ENCODE assay signal across 20 cellular contexts in the genomic region with DNA sequence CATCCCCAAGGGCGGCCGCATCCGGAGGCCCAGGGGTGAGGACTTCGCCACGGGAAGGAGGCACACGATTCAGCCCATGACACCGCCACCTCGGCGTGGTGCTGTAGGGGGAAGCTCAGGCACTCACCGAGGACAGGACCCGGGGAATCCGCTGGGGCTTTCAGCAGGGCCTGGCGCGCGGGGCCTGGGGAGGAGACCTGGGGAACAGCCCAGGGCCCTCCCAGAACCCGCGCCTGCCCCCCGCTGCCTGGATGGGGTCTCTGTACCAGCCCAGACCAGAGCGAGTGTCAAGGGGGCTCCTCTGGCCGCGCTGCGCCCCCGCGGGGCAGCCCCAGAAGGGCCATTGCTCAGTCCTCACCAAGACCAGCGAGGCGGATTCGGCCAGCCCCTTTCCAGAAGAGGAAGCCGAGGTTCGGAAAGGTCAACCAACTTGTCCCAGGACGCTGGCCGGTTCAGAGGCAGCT. TPM values are rescaled to one million over a fixed set of nuclear protein-coding genes. Genes with fewer than 3 reads are reported as not detected.
A peak's percentile ranks its signal among the peaks of the same experiment; 100 is the strongest.
DNase-seq lines count a peak whose midpoint lies in the region; ATAC-seq, FAIRE-seq and TF ChIP-seq lines count a peak whose summit lies in the region.
"Had no signal": no experiment of that assay in that cellular context is flagged by ENCODE, and none has a peak within 500 bp of the region (broad histone marks: within the 10 kb centered on the region; RNA-seq: fewer than 3 reads in every experiment).

No MANE protein-coding gene starts in this region.

- no peak for TF ChIP-seq CTCF in heart left ventricle (IDR thresholded peaks at IDR 0.05)
- TF ChIP-seq CTCF in esophagus muscularis mucosa (IDR thresholded peaks at IDR 0.05) = no peak
- no peak for TF ChIP-seq CTCF in type B pancreatic cell (conservative IDR thresholded peaks at IDR 0.05)
- no peak for TF ChIP-seq CTCF in tibial nerve (IDR thresholded peaks at IDR 0.05)

- intact Hi-C loops in heart left ventricle (cut with DNase I) (no loop called here), Right ventricle myocardium superior (cut with DNase I) (no loop called here), esophagus muscularis mucosa (cut with DNase I) (no loop called here)

- H3K4me1 ChIP-seq in heart left ventricle (peaks cover 0 to 21% (median 0%) of the 10 kb centered on the region in 12 donors), esophagus muscularis mucosa (peaks cover 0 to 16% (median 11%) of the 10 kb centered on the region in 4 donors), mesendoderm (ENCODE audit: control insufficient read depth, low read depth, low read length) (peaks cover 5% of the 10 kb centered on the region), small intestine (ENCODE audit: control insufficient read depth in 2 of 2, insufficient read depth in 1 of 2, low read depth in 1 of 2, low read length in 1 of 2) (no peaks in the 10 kb centered on the region), tibial nerve (peaks cover 0 to 7% (median 0%) of the 10 kb centered on the region in 4 donors)
- H3K4me1 ChIP-seq: BLaER1 had no signal

- 36 to 68% (median 49%) methylated on average over 14 to 31 of the region's 31 CpGs for WGBS in heart left ventricle, 4 donors
- WGBS in esophagus muscularis mucosa = 74% methylated on average over 18 of the region's 31 CpGs
- WGBS in mesendoderm (ENCODE audit: extremely low coverage, insufficient coverage, low lambda C conversion rate) = no CpG with 5 or more reads among the region's 31 CpGs
- WGBS in small intestine, 3 donors = 35 to 43% (median 40%) methylated on average over 24 to 31 of the region's 31 CpGs
- WGBS in tibial nerve, 2 donors = 35 to 52% methylated on average over 8 to 25 of the region's 31 CpGs

- no peak overlapping the region for H3K23ac ChIP-seq in mesendoderm (ENCODE audit: low read length)

- TF ChIP-seq POLR2A in heart left ventricle (IDR thresholded peaks at IDR 0.05) (no peak), esophagus muscularis mucosa (IDR thresholded peaks at IDR 0.05; ENCODE audit: low read depth) (no peak), tibial nerve (IDR thresholded peaks at IDR 0.05) (no peak)

- H3K79me2 ChIP-seq in mesendoderm (ENCODE audit: control insufficient read depth, insufficient read depth, low read length) = peaks cover 2% of the 10 kb centered on the region

- CTCF ChIA-PET in activated CD4-positive, alpha-beta memory T cell treated with anti-CD3 and anti-CD28 coated beads, Interleukin-2, amount 10 ng/mL, durations not matched to agents 7 days and 5 days (lab: Charles Lee) = no interaction called here

- H3K9me3 Mint-ChIP-seq in type B pancreatic cell = peaks cover 6% of the 10 kb centered on the region
- no peaks in the 10 kb centered on the region for H3K9me3 Mint-ChIP-seq in activated CD4-positive, alpha-beta memory T cell treated with anti-CD3 and anti-CD28 coated beads, Interleukin-2, amount 10 ng/mL, durations not matched to agents 7 days and 5 days

- no peak overlapping the region for H2BK15ac ChIP-seq in mesendoderm (replicated peaks; ENCODE audit: low read depth)

- peak overlapping the region; percentile 14 for H3K4me2 ChIP-seq in mesendoderm (ENCODE audit: low read length)
- H3K4me2 ChIP-seq: BLaER1 had no signal

- no peak for DNase-seq in heart left ventricle
- no peak for DNase-seq in Right ventricle myocardium superior
- no peak for DNase-seq in esophagus muscularis mucosa (ENCODE audit: extremely low spot score)
- DNase-seq in mesendoderm = peak; percentile 79
- DNase-seq in type B pancreatic cell (ENCODE audit: extremely low spot score, unreplicated experiment) = peak; percentile 69
- no peak for DNase-seq in small intestine
- DNase-seq in activated CD4-positive, alpha-beta memory T cell treated with anti-CD3 and anti-CD28 coated beads, Interleukin-2, amount 10 ng/mL, durations not matched to agents 7 days and 5 days = no peak
- no peak for DNase-seq in tibial nerve (ENCODE audit: low spot score in 2 of 2)
- DNase-seq: 8988T; activated effector memory CD4-positive, alpha-beta T cell treated with Interleukin-2 at 50 U/mL for 16 hours; caudate nucleus; KBM-7; NCI-H2081 treated with DMSO at 0.1 percent for 48 hours; SHP77; stimulated activated CD4-positive, alpha-beta T cell treated with anti-CD3 and anti-CD28 coated beads, Interleukin-4, amount 100 ng/mL, for 4 hours; stimulated activated CD8-positive, alpha-beta memory T cell treated with anti-CD3 and anti-CD28 coated beads, Interleukin-4, amount 100 ng/mL, for 48 hours had no signal

- H3K27ac ChIP-seq in heart left ventricle (peak overlapping the region in 2 of 12 donors; percentile 20 to 34), esophagus muscularis mucosa (replicated peaks in 1 of 4) (peak overlapping the region in 1 of 4 donors; percentile 48), mesendoderm (ENCODE audit: low read depth, low read length) (no peak overlapping the region), small intestine (ENCODE audit: low read depth in 1 of 2, low read length in 1 of 2) (no peak overlapping the region), tibial nerve (no peak overlapping the region)
- H3K27ac ChIP-seq: BLaER1, HL-60 had no signal

- no peak overlapping the region for H4K5ac ChIP-seq in mesendoderm (ENCODE audit: low read length)

- peaks cover 0 to 5% (median 0%) of the 10 kb centered on the region in 12 donors for H3K9me3 ChIP-seq in heart left ventricle
- no peaks in the 10 kb centered on the region for H3K9me3 ChIP-seq in esophagus muscularis mucosa
- H3K9me3 ChIP-seq in small intestine (ENCODE audit: control insufficient read depth, low read depth) = no peaks in the 10 kb centered on the region
- H3K9me3 ChIP-seq in tibial nerve = peaks cover 0 to 6% (median 0%) of the 10 kb centered on the region in 4 donors

- H3K27me3 Mint-ChIP-seq in type B pancreatic cell = peaks cover 48% of the 10 kb centered on the region
- H3K27me3 Mint-ChIP-seq in activated CD4-positive, alpha-beta memory T cell treated with anti-CD3 and anti-CD28 coated beads, Interleukin-2, amount 10 ng/mL, durations not matched to agents 7 days and 5 days = peaks cover 22% of the 10 kb centered on the region

- H3K18ac ChIP-seq in mesendoderm (ENCODE audit: low read length) = peak overlapping the region; percentile 94

- no peak overlapping the region for H4K8ac ChIP-seq in mesendoderm (ENCODE audit: low read depth, low read length)

- H3K4me3 Mint-ChIP-seq in type B pancreatic cell = peak overlapping the region; percentile 69
- no peak overlapping the region for H3K4me3 Mint-ChIP-seq in activated CD4-positive, alpha-beta memory T cell treated with anti-CD3 and anti-CD28 coated beads, Interleukin-2, amount 10 ng/mL, durations not matched to agents 7 days and 5 days

- H2AK5ac ChIP-seq in mesendoderm (ENCODE audit: low read length) = no peak overlapping the region

- H3K9ac ChIP-seq in mesendoderm (ENCODE audit: low read length) = peak overlapping the region; percentile 66
- H3K9ac ChIP-seq: BLaER1 had no signal

- H3K4me1 Mint-ChIP-seq in type B pancreatic cell (ENCODE audit: unreplicated experiment) = peaks cover 14% of the 10 kb centered on the region
- no peaks in the 10 kb centered on the region for H3K4me1 Mint-ChIP-seq in activated CD4-positive, alpha-beta memory T cell treated with anti-CD3 and anti-CD28 coated beads, Interleukin-2, amount 10 ng/mL, durations not matched to agents 7 days and 5 days

- H3K36me3 ChIP-seq in heart left ventricle (no peaks in the 10 kb centered on the region), esophagus muscularis mucosa (no peaks in the 10 kb centered on the region), mesendoderm (ENCODE audit: control insufficient read depth, insufficient read depth, low read length) (no peaks in the 10 kb centered on the region), small intestine (ENCODE audit: control insufficient read depth in 2 of 2, insufficient read depth in 2 of 2, low read length in 2 of 2) (no peaks in the 10 kb centered on the region), tibial nerve (no peaks in the 10 kb centered on the region)
- H3K36me3 ChIP-seq: BLaER1 had no signal

- ATAC-seq in heart left ventricle (peak in 2 of 4 donors; percentile 17 to 20), Right ventricle myocardium superior (ENCODE audit: poor library complexity) (no peak)
- ATAC-seq: activated CD4-positive, CD25-positive, alpha-beta regulatory T cell treated with anti-CD3 and anti-CD28 coated beads, Interleukin-2, amount 50 U/mL, for 24 hours had no signal

- H3K4me3 ChIP-seq in heart left ventricle (peak overlapping the region in 9 of 12 donors; percentile 22 to 52 (median 42)), esophagus muscularis mucosa (peak overlapping the region in 3 of 4 donors; percentile 22 to 50 (median 47)), mesendoderm (ENCODE audit: low read length) (no peak overlapping the region), small intestine (ENCODE audit: low read depth in 1 of 2, low read length in 2 of 2) (no peak overlapping the region), tibial nerve (peak overlapping the region in 1 of 4 donors; percentile 41)
- H3K4me3 ChIP-seq: BLaER1 had no signal

- H2BK5ac ChIP-seq in mesendoderm (ENCODE audit: low read length) = no peak overlapping the region

- peak overlapping the region; percentile 73 for H3K4ac ChIP-seq in mesendoderm (ENCODE audit: low read depth, low read length)

- TF ChIP-seq EP300 in esophagus muscularis mucosa (IDR thresholded peaks at IDR 0.05) (no peak), tibial nerve (IDR thresholded peaks at IDR 0.05) (no peak)

- H3K56ac ChIP-seq in mesendoderm (ENCODE audit: low read length) = peak overlapping the region; percentile 81

- H3K27me3 ChIP-seq in heart left ventricle (peaks cover 0 to 37% (median 9%) of the 10 kb centered on the region in 9 donors), esophagus muscularis mucosa (peaks cover 0 to 35% (median 6%) of the 10 kb centered on the region in 4 donors), mesendoderm (ENCODE audit: insufficient read depth, low read length, poor library complexity) (no peaks in the 10 kb centered on the region), small intestine (ENCODE audit: control insufficient read depth in 2 of 2, insufficient read depth in 2 of 2, low read length in 2 of 2) (peaks cover 4 to 9% of the 10 kb centered on the region in 2 donors), tibial nerve (peaks cover 0 to 33% of the 10 kb centered on the region in 2 donors)
- H3K27me3 ChIP-seq: BLaER1 had no signal

- H3K27ac Mint-ChIP-seq in type B pancreatic cell = no peak overlapping the region
- no peak overlapping the region for H3K27ac Mint-ChIP-seq in activated CD4-positive, alpha-beta memory T cell treated with anti-CD3 and anti-CD28 coated beads, Interleukin-2, amount 10 ng/mL, durations not matched to agents 7 days and 5 days

- H2BK120ac ChIP-seq in mesendoderm (ENCODE audit: low read depth, low read length) = peak overlapping the region; percentile 3

- FAIRE-seq in small intestine (lab: Jason Lieb, UNC) = no peak

- H3K36me3 Mint-ChIP-seq in type B pancreatic cell = peaks cover 9% of the 10 kb centered on the region
- H3K36me3 Mint-ChIP-seq in activated CD4-positive, alpha-beta memory T cell treated with anti-CD3 and anti-CD28 coated beads, Interleukin-2, amount 10 ng/mL, durations not matched to agents 7 days and 5 days (ENCODE audit: low read depth) = peaks cover 2% of the 10 kb centered on the region

- POLR2A ChIA-PET in activated CD4-positive, alpha-beta memory T cell treated with anti-CD3 and anti-CD28 coated beads, Interleukin-2, amount 10 ng/mL, durations not matched to agents 7 days and 5 days (lab: Charles Lee) = no interaction called here

- peaks cover 5% of the 10 kb centered on the region for H3K79me1 ChIP-seq in mesendoderm (ENCODE audit: low read length)

RNA-seq across cellular contexts. Expression of a gene that starts 12.8 kb away (rescaled TPM):
- 10 to 100 TPM in 8 of 9 donors, 1 to 10 TPM in 1; 6.0 to 33.0 (median 21.2) TPM for total RNA-seq in heart left ventricle
- 1 to 10 TPM; 7.2 to 9.3 TPM for polyA plus RNA-seq in heart left ventricle
- 18.8 TPM for total RNA-seq in Right ventricle myocardium superior
- total RNA-seq in esophagus muscularis mucosa = 1 to 10 TPM in 3 of 4 donors, under 1 TPM in 1; 0.83 to 1.8 (median 1.5) TPM
- 0.49 TPM for polyA plus RNA-seq in mesendoderm (2013, experiment 1 of 2)
- 0.45 TPM for polyA plus RNA-seq in mesendoderm (2013, experiment 2 of 2)
- 1.5 and 15.5 TPM in 2 replicates for total RNA-seq in type B pancreatic cell (ENCODE audit: low replicate concordance)
- polyA plus RNA-seq in small intestine = 1 to 10 TPM in 2 of 3 donors, not detected in 1; 1.4 to 1.6 TPM
- total RNA-seq in activated CD4-positive, alpha-beta memory T cell treated with anti-CD3 and anti-CD28 coated beads, Interleukin-2, amount 10 ng/mL, durations not matched to agents 7 days and 5 days = under 1 TPM; 0.10 to 0.18 TPM
- 10 to 100 TPM in 3 of 4 donors, 1 to 10 TPM in 1; 7.9 to 20.4 (median 12.0) TPM for total RNA-seq in tibial nerve
- total RNA-seq: fibroblast of villous mesenchyme had no signal

RNA-seq across cellular contexts. Expression of a gene that starts 49.4 kb away (rescaled TPM):
- total RNA-seq in heart left ventricle (10 to 100 TPM in 8 of 9 donors, 1 to 10 TPM in 1; 9.9 to 24.0 (median 16.3) TPM), Right ventricle myocardium superior (23.2 TPM), esophagus muscularis mucosa (10 to 100 TPM; 16.7 to 24.9 (median 18.9) TPM), type B pancreatic cell (ENCODE audit: low replicate concordance) (21.4 and 42.6 TPM in 2 replicates), tibial nerve (10 to 100 TPM; 40.2 to 77.8 (median 46.6) TPM)
- polyA plus RNA-seq in heart left ventricle (10 to 100 TPM in 1 of 2 donors, 1 to 10 TPM in 1; 5.2 to 23.4 TPM), small intestine (10 to 100 TPM in 2 of 3 donors, 1 to 10 TPM in 1; 8.2 to 26.6 (median 16.5) TPM)
- polyA plus RNA-seq in mesendoderm (2013, experiment 1 of 2) = 5.7 TPM
- polyA plus RNA-seq in mesendoderm (2013, experiment 2 of 2) = 5.2 TPM
- 10 to 100 TPM; 29.5 to 32.0 TPM for total RNA-seq in activated CD4-positive, alpha-beta memory T cell treated with anti-CD3 and anti-CD28 coated beads, Interleukin-2, amount 10 ng/mL, durations not matched to agents 7 days and 5 days

Comparison
In these comparisons a context has a peak if more than half of its experiments do, and no peak if none do; other contexts are left out.
1. DNase-seq: peak in mesendoderm (single experiment) and type B pancreatic cell (single experiment); none in heart left ventricle (0 of 5), Right ventricle myocardium superior (single experiment), esophagus muscularis mucosa (single experiment), small intestine (single experiment), activated CD4-positive, alpha-beta memory T cell treated with anti-CD3 and anti-CD28 coated beads, Interleukin-2, amount 10 ng/mL, durations not matched to agents 7 days and 5 days (single experiment) and tibial nerve (0 of 2).
2. H3K4me3 ChIP-seq: peak in heart left ventricle (9 of 12) and esophagus muscularis mucosa (3 of 4); none in mesendoderm (single experiment) and small intestine (0 of 2).